8 cellular contexts compared by ENCODE assay signal in the genomic region with DNA sequence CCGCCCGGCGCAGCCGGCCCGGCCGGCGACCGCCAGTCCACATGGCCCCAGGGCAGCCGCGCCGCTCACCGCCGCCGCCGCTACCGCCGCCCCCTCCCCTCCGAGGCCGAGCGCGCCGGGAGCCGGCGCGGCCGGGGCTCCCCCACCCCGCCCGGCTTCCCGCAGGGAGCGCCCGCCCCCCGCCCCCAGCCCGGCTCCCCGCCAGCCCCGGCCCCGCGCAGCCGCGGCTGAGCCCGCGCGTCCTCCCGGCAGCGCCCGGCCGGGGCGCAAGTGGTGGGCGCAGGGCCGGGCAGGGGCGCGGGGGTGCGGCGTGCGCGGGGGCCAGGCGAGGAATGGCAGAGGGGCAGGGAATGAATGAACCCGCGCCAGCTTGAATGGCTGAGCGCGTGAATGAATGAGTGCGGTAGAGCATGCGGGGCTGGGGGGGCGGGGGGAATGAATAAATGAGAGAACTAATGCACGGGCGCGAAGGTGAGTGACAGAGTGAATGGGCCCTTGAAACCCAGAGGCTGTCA. TPM values are rescaled to one million over a fixed set of nuclear protein-coding genes. Genes with fewer than 3 reads are reported as not detected.
DNase-seq lines count a peak whose midpoint lies in the region; ATAC-seq and TF ChIP-seq lines count a peak whose summit lies in the region.

A gene with protein sequence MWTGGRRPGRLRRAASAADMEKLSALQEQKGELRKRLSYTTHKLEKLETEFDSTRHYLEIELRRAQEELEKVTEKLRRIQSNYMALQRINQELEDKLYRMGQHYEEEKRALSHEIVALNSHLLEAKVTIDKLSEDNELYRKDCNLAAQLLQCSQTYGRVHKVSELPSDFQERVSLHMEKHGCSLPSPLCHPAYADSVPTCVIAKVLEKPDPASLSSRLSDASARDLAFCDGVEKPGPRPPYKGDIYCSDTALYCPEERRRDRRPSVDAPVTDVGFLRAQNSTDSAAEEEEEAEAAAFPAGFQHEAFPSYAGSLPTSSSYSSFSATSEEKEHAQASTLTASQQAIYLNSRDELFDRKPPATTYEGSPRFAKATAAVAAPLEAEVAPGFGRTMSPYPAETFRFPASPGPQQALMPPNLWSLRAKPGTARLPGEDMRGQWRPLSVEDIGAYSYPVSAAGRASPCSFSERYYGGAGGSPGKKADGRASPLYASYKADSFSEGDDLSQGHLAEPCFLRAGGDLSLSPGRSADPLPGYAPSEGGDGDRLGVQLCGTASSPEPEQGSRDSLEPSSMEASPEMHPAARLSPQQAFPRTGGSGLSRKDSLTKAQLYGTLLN (minus strand): TSS at position 170 of the 515 bp plus-strand sequence. CDS start 127 bp downstream, at position 43.

- ATAC-seq in GM23338 (peak; percentile 4; the same call in 2 of the 3 replicates), heart right ventricle (no peak)

- peak within 1 kb of the TSS; percentile 70 for H3K4me3 Mint-ChIP-seq in GM23338

- intact Hi-C loops in heart right ventricle (cut with DNase I) = no loop called here

- H3F3A ChIP-seq in GM23338 (replicated peaks; ENCODE audit: low read depth) = no peaks in the 10 kb centered on the region

- no peaks in the 10 kb centered on the region; the same call in 1 of the 2 replicates for H3K4me1 ChIP-seq in GM23338 (ENCODE audit: insufficient read depth)
- peaks cover 2 to 18% (median 10%) of the 10 kb centered on the region in 9 donors for H3K4me1 ChIP-seq in heart right ventricle

- H3K4me3 ChIP-seq in GM23338 (peak within 1 kb of the TSS; percentile 56), heart right ventricle (peak within 1 kb of the TSS; percentile 28 to 79 (median 55)), retinal pigment epithelial cell (ENCODE audit: low read length) (peak within 1 kb of the TSS; percentile 46)

- H4K20me1 ChIP-seq in GM23338 (replicated peaks; ENCODE audit: insufficient read depth) = no peaks in the 10 kb centered on the region

- TF ChIP-seq CTCF in GM23338 (conservative IDR thresholded peaks at IDR 0.05; ENCODE audit: low read depth in 2 of 2) (no peak), VCaP (conservative IDR thresholded peaks at IDR 0.05) (no peak), heart right ventricle (IDR thresholded peaks at IDR 0.05) (no peak), retinal pigment epithelial cell (conservative IDR thresholded peaks at IDR 0.05; ENCODE audit: low read depth, low read length) (no peak)

- no peaks in the 10 kb centered on the region for H3K9me3 ChIP-seq in heart right ventricle

- H3K27me3 ChIP-seq in GM23338 (ENCODE audit: insufficient read depth) (peaks cover 32% of the 10 kb centered on the region), heart right ventricle (peaks cover 0 to 65% (median 53%) of the 10 kb centered on the region in 7 donors)

- peaks cover 38% of the 10 kb centered on the region for H3K27me3 Mint-ChIP-seq in GM23338 (ENCODE audit: insufficient read depth, low read depth, poor library complexity)

- peak within 1 kb of the TSS; percentile 98 for H2AFZ ChIP-seq in GM23338

- H3K27ac ChIP-seq in GM23338 (ENCODE audit: low read depth) = no peak within 1 kb of the TSS
- H3K27ac ChIP-seq in VCaP = peak within 1 kb of the TSS; percentile 68
- H3K27ac ChIP-seq in heart right ventricle = peak within 1 kb of the TSS in 1 of 10 donors; percentile 14

- DNase-seq in GM23338 (ENCODE audit: low spot score) (peak; percentile 38), heart right ventricle (no peak), retinal pigment epithelial cell (ENCODE audit: low read depth) (no peak), NCI-H2081 (lab: John Stamatoyannopoulos, UW) (no peak), C1 segment of cervical spinal cord (lab: John Stamatoyannopoulos, UW) (no peak), HT-29 (ENCODE audit: low spot score) (no peak), G401 (ENCODE audit: low spot score) (no peak)

- H3K9me2 ChIP-seq in GM23338 (ENCODE audit: insufficient read depth) = no peaks in the 10 kb centered on the region

- 2 to 3% methylated on average over 23 to 66 of the region's 66 CpGs for WGBS in heart right ventricle, 2 donors

- H3K36me3 Mint-ChIP-seq in GM23338 (ENCODE audit: low read depth) = no peaks in the 10 kb centered on the region; the same call in 2 of the 3 replicates

- in situ Hi-C loops in G401 (cut with HindIII; ENCODE audit: low sequenced_read_pairs) = no loop called here

- H3K4me1 Mint-ChIP-seq in GM23338 = peaks cover 9% of the 10 kb centered on the region

- H3K27ac Mint-ChIP-seq in GM23338 = no peak within 1 kb of the TSS

- H3K36me3 ChIP-seq in GM23338 (ENCODE audit: insufficient read depth) (no peaks in the 10 kb centered on the region), heart right ventricle (no peaks in the 10 kb centered on the region)

- H3K4me2 ChIP-seq in GM23338 = peak within 1 kb of the TSS; percentile 79

- H3K9me3 Mint-ChIP-seq in GM23338 = no peaks in the 10 kb centered on the region

- H3K79me2 ChIP-seq in GM23338 (replicated peaks; ENCODE audit: insufficient read depth) = no peaks in the 10 kb centered on the region

TF ChIP-seq in GM23338, 12 proteins besides CTCF, POLR2A, EP300 and RAD21:
- TF ChIP-seq, protein P1, sequence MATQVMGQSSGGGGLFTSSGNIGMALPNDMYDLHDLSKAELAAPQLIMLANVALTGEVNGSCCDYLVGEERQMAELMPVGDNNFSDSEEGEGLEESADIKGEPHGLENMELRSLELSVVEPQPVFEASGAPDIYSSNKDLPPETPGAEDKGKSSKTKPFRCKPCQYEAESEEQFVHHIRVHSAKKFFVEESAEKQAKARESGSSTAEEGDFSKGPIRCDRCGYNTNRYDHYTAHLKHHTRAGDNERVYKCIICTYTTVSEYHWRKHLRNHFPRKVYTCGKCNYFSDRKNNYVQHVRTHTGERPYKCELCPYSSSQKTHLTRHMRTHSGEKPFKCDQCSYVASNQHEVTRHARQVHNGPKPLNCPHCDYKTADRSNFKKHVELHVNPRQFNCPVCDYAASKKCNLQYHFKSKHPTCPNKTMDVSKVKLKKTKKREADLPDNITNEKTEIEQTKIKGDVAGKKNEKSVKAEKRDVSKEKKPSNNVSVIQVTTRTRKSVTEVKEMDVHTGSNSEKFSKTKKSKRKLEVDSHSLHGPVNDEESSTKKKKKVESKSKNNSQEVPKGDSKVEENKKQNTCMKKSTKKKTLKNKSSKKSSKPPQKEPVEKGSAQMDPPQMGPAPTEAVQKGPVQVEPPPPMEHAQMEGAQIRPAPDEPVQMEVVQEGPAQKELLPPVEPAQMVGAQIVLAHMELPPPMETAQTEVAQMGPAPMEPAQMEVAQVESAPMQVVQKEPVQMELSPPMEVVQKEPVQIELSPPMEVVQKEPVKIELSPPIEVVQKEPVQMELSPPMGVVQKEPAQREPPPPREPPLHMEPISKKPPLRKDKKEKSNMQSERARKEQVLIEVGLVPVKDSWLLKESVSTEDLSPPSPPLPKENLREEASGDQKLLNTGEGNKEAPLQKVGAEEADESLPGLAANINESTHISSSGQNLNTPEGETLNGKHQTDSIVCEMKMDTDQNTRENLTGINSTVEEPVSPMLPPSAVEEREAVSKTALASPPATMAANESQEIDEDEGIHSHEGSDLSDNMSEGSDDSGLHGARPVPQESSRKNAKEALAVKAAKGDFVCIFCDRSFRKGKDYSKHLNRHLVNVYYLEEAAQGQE (IDR thresholded peaks at IDR 0.05; ENCODE audit: unreplicated experiment) = no peak
- no peak for TF ChIP-seq EZH2 (IDR thresholded peaks at IDR 0.05; ENCODE audit: low read depth, unreplicated experiment)
- no peak for TF ChIP-seq JUNB (IDR thresholded peaks at IDR 0.05; ENCODE audit: unreplicated experiment)
- no peak for TF ChIP-seq CREB1 (CRISPR knock-in tag; IDR thresholded peaks at IDR 0.05; ENCODE audit: low read depth)
- no peak for TF ChIP-seq ZNF114 (CRISPR knock-in tag; IDR thresholded peaks at IDR 0.05)
- no peak for TF ChIP-seq EZH2phosphoT487 (IDR thresholded peaks at IDR 0.05; ENCODE audit: unreplicated experiment)

RNA-seq across cellular contexts. Expression of the gene that starts here (rescaled TPM):
- 2.4 and 6.6 TPM in 2 replicates for total RNA-seq in GM23338 (2014; rRNA removed; shearing (Covaris generic))
- 0.60 and 0.94 TPM in 2 replicates for polyA plus RNA-seq in GM23338 (2016; fragmentation: Nextera tagmentation; extraction: Ambion mirVana)
- 1 to 10 TPM in 5 of 10 donors, under 1 TPM in 5; 0.30 to 4.3 (median 1.1) TPM for total RNA-seq in heart right ventricle
- polyA plus RNA-seq in heart right ventricle = under 1 TPM; 0.20 to 0.51 TPM
- 0.53 and 1.5 TPM in 2 replicates for total RNA-seq in HT-29 (2014; rRNA removed; shearing (Covaris generic))
- total RNA-seq in G401 (2014; rRNA removed; shearing (Covaris generic)) = 0.31 and 1.3 TPM in 2 replicates
